ENCODE assay signal across 25 cellular contexts in the genomic region with DNA sequence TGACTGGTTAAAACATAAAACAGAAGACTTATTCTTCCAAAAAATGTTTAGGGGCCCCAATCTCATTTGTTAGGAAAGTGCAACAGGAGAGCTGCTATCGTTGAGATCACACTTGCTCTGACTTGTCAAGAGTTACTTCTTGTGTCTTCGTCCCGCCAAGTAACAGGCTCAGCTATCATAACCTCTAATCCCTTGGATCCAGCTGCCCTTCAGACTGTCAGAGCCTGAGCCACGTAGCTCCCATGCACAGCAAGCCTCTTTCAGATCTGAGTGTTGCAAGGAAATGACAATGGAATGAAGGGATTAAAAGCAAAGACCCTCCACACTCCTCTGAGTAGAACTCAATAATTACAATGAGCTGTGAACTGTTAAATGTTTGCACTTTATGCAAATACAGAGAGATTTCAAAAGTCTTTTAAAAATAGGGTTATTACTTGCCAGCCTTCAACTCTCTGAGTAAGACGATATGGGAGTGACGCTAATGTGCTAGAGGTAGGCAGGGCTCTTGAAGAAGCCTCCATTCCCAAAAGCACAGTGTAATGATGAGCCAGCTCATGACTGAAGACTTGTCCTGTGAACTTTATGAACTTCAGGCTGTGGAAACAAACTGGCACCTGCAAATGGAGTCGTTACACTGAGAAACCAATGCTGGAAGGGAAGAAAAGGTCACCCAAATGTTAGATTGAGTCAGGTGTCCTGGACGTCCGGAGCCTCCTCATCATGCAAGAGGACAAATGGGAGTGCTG. TPM values are rescaled to one million over a fixed set of nuclear protein-coding genes. Genes with fewer than 3 reads are reported as not detected.
DNase-seq lines count a peak whose midpoint lies in the region; ATAC-seq and TF ChIP-seq lines count a peak whose summit lies in the region.
"Had no signal": no experiment of that assay in that cellular context is flagged by ENCODE, and none has a peak within 500 bp of the region (broad histone marks: within the 10 kb centered on the region; RNA-seq: fewer than 3 reads in every experiment).

No MANE protein-coding gene starts in this region.

- H3K4me1 ChIP-seq in A673 (ENCODE audit: insufficient read depth, low read length, poor library complexity, severe bottlenecking) (no peaks in the 10 kb centered on the region), osteoblast (ENCODE audit: insufficient read depth, low read length) (no peaks in the 10 kb centered on the region)
- H3K4me1 ChIP-seq: heart left ventricle, left ventricle myocardium inferior had no signal

- no peak overlapping the region for H3K27ac ChIP-seq in A673 (ENCODE audit: low read depth, low read length, poor library complexity, severe bottlenecking)
- H3K27ac ChIP-seq in osteoblast (ENCODE audit: low read depth, low read length): no peak overlapping the region
- H3K27ac ChIP-seq: brain microvascular endothelial cell, heart left ventricle, left ventricle myocardium inferior had no signal

- no peak overlapping the region for H3K4me2 ChIP-seq in osteoblast (ENCODE audit: insufficient read depth, low read length)

- no peaks in the 10 kb centered on the region for H4K20me1 ChIP-seq in osteoblast (ENCODE audit: insufficient read depth, low read length)

- no peak overlapping the region for H2AFZ ChIP-seq in osteoblast (ENCODE audit: low read length)

- H3K9me3 ChIP-seq in A673 (ENCODE audit: low read depth, low read length, poor library complexity, severe bottlenecking) (no peaks in the 10 kb centered on the region), osteoblast (ENCODE audit: low read depth, low read length) (no peaks in the 10 kb centered on the region)
- H3K9me3 ChIP-seq: heart left ventricle, left ventricle myocardium inferior had no signal

- no TSS peak for BruUV-seq in A673 (replicated peaks; lab: Mats Ljungman, UMichigan)

- H3K27me3 ChIP-seq in A673 (replicated peaks; ENCODE audit: insufficient read depth, low read depth, low read length, poor library complexity) (no peaks in the 10 kb centered on the region), osteoblast (ENCODE audit: insufficient read depth, low read length) (peaks cover 13% of the 10 kb centered on the region)
- H3K27me3 ChIP-seq: brain microvascular endothelial cell, heart left ventricle had no signal

- no peaks in the 10 kb centered on the region for H3K79me2 ChIP-seq in osteoblast (ENCODE audit: insufficient read depth, low read length)

- TF ChIP-seq CTCF in A673 (conservative IDR thresholded peaks at IDR 0.05; ENCODE audit: low read depth, low read length) (no peak), epithelial cell of esophagus (IDR thresholded peaks at IDR 0.05; ENCODE audit: insufficient read depth, low read depth, low read length, missing control alignments) (no peak), GM10248 (IDR thresholded peaks at IDR 0.05; ENCODE audit: control extremely low read depth, extremely low read depth, low read depth, missing control alignments) (no peak), osteoblast (IDR thresholded peaks at IDR 0.05; ENCODE audit: extremely low read depth, low read depth, low read length) (no peak)

- DNase-seq in A673 (ENCODE audit: low spot score) (peak; percentile 55), NCI-H524 treated with DMSO at 0.1 percent for 48 hours (lab: John Stamatoyannopoulos, UW) (peak; percentile 44), epithelial cell of esophagus (ENCODE audit: low read depth) (peak; percentile 61), myocyte (ENCODE audit: low read depth) (peak; percentile 85), nucleus accumbens (lab: John Stamatoyannopoulos, UW) (no peak), GM10248 (ENCODE audit: extremely low spot score) (no peak), osteoblast (ENCODE audit: insufficient read length, low spot score, missing footprints) (no peak)
- DNase-seq: 8988T; activated CD8-positive, alpha-beta memory T cell treated with anti-CD3 and anti-CD28 coated beads, Interleukin-2, amount 50 U/mL, for 4 hours; activated naive CD8-positive, alpha-beta T cell treated with anti-CD3 and anti-CD28 coated beads, Interleukin-2, amount 50 U/mL, for 24 hours; brain microvascular endothelial cell; CD8-positive, alpha-beta memory T cell; DMS53; effector memory CD4-positive, alpha-beta T cell; heart left ventricle; Karpas-422; left ventricle myocardium inferior; NCI-H2029; NCI-H446; retina; stimulated activated naive CD8-positive, alpha-beta T cell treated with anti-CD3 and anti-CD28 coated beads, Interleukin-15, amount 100 ng/mL, for 72 hours; T-helper 2 cell had no signal

- no peak for ATAC-seq in GM19351 (IDR thresholded peaks at IDR 0.05; ENCODE audit: unreplicated experiment)
- ATAC-seq: activated naive CD8-positive, alpha-beta T cell treated with anti-CD3 and anti-CD28 coated beads, Interleukin-2, amount 50 U/mL, for 24 hours; GM12878; heart left ventricle; Panc1; stimulated activated naive CD8-positive, alpha-beta T cell treated with anti-CD3 and anti-CD28 coated beads, Interleukin-15, amount 100 ng/mL, for 72 hours had no signal

- CTCF ChIA-PET in A673 (lab: Charles Lee): no interaction called here
- CTCF ChIA-PET in GM10248 (lab: Yijun Ruan, JAX): interaction anchor here (1.2 to 2.2 kb wide), 3 partner anchors 13 to 25 kb away, joined by 4 to 8 read pairs (median 6); no protein-coding TSS in a partner anchor

- H3K36me3 ChIP-seq in A673 (ENCODE audit: insufficient read depth, low read length, poor library complexity, severe bottlenecking) (no peaks in the 10 kb centered on the region), osteoblast (ENCODE audit: insufficient read depth, low read length) (no peaks in the 10 kb centered on the region)
- H3K36me3 ChIP-seq: brain microvascular endothelial cell, heart left ventricle, left ventricle myocardium inferior had no signal

- intact Hi-C loops in A673 (cut with micrococcal nuclease; ENCODE audit: unreplicated experiment): no loop called here

- H3K4me3 ChIP-seq in A673 (ENCODE audit: low read depth, low read length, poor library complexity, severe bottlenecking) (no peak overlapping the region), epithelial cell of esophagus (ENCODE audit: low read length) (no peak overlapping the region), osteoblast (ENCODE audit: insufficient read depth, low read length) (no peak overlapping the region)
- H3K4me3 ChIP-seq: GM12878, heart left ventricle, left ventricle myocardium inferior had no signal

- POLR2A ChIA-PET in A673 (lab: Charles Lee; ENCODE audit: low non-redundant PET): no interaction called here
- POLR2A ChIA-PET in GM10248 (lab: Yijun Ruan, JAX): no interaction called here

RNA-seq across cellular contexts. Expression of a gene that starts 28.4 kb away (rescaled TPM):
- total RNA-seq in A673 (2021): 54.2 and 56.6 TPM in 2 replicates
- total RNA-seq in myocyte: 52.6 and 52.9 TPM in 2 replicates
- 29.4 TPM for polyA plus RNA-seq in myocyte (2012)
- 97.2 and 109 TPM in 2 replicates for total RNA-seq in osteoblast

Comparison
In these comparisons a context has a peak if more than half of its experiments do, and no peak if none do; other contexts are left out.
1. DNase-seq: peak in A673 (single experiment), NCI-H524 treated with DMSO at 0.1 percent for 48 hours (single experiment), epithelial cell of esophagus (single experiment) and myocyte (single experiment); none in nucleus accumbens (0 of 56), GM10248 (single experiment) and osteoblast (single experiment).